In the genomic region with DNA sequence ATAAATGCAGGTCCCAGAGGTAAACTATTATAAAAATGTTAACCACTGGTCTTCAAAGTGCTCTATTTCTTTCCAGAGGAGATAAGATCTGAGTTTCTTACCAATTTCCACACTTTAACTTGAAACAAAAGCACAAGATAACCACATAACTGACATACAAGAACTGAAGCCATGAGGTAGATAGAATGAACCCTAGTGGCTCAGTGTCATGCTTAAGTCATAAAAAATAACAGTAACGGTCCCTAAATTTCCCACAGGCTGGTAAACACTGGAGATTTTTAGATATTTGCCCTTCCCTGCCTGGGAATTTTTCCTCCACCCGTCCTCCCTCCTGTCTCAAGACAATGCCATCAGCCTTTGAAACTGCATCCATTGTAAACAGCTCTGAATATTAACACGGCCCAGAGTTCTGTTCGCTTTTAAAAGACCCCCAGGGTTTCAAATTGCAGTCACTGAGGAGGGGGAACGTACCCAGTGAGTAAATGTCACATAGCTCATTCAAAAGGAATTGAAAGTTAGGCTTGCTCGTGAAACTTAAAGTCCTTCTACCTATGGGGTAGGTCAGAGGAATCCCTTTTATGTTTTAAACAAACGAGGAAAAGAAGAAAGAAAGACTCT, we compare ENCODE assay signal across 1 cellular context.
TF ChIP-seq lines count a peak whose summit lies in the region.

No MANE protein-coding gene starts in this region.

TF ChIP-seq in H1, 55 proteins besides CTCF, POLR2A, EP300 and RAD21 (continued from another document):
- 0 out of 4 replicates have a peak, but pooled peaks of 1 of the 2 experiments have one; percentile 30 for TF ChIP-seq SIN3A (conservative IDR thresholded peaks at IDR 0.05 in 1 of 2, IDR thresholded peaks at IDR 0.05 in 1 of 2; ENCODE audit: low read depth in 1 of 2, low read length in 2 of 2)
- TF ChIP-seq EZH2 (IDR thresholded peaks at IDR 0.05; ENCODE audit: low read depth, low read length, severe bottlenecking): no peak
